Comparison of ENCODE assay signal across 1 cellular context in genomic region chr7:150406565-150407421, GRCh38.
TF ChIP-seq lines count a peak whose summit lies in the region.

No MANE protein-coding gene starts in this region.

TF ChIP-seq in K562, 482 proteins besides CTCF, POLR2A, EP300 and RAD21 (continued from another document and continues in another):
- TF ChIP-seq CHAMP1 (IDR thresholded peaks at IDR 0.05) (no peak), POLR2B (IDR thresholded peaks at IDR 0.05; ENCODE audit: low read depth, partially characterized antibody) (no peak), CREBBP (IDR thresholded peaks at IDR 0.05; ENCODE audit: low read depth, low read length) (no peak), NR2C2 (CRISPR knock-in tag; IDR thresholded peaks at IDR 0.05) (no peak; the same call in 1 of the 2 replicates), NR2C2 (tag; IDR thresholded peaks at IDR 0.05) (peak; percentile 80), SIN3A (IDR thresholded peaks at IDR 0.05; ENCODE audit: borderline replicate concordance in 2 of 2, control insufficient read depth in 1 of 2, low read depth in 2 of 2, low read length in 2 of 2) (0 out of 4 replicates have a peak, but pooled peaks of 1 of the 2 experiments have one; percentile 8), MBD2 (IDR thresholded peaks at IDR 0.05; ENCODE audit: borderline replicate concordance, low read depth) (no peak), E2F6 (IDR thresholded peaks at IDR 0.05; ENCODE audit: borderline replicate concordance in 1 of 2, extremely low read depth in 1 of 2, insufficient read depth in 1 of 2, insufficient read length in 1 of 2, low read depth in 1 of 2, low read length in 1 of 2, poor library complexity in 1 of 2, severe bottlenecking in 1 of 2) (peak in 1 of 2 experiments; percentile 44), SREBF2 (CRISPR knock-in tag; IDR thresholded peaks at IDR 0.05) (no peak), MYBL2 (IDR thresholded peaks at IDR 0.05; ENCODE audit: low read depth) (no peak), MYBL2 (CRISPR knock-in tag; IDR thresholded peaks at IDR 0.05; ENCODE audit: borderline replicate concordance) (no peak), ATF6 (CRISPR knock-in tag; IDR thresholded peaks at IDR 0.05) (no peak), ZNF239 (CRISPR knock-in tag; IDR thresholded peaks at IDR 0.05) (no peak), FOXJ3 (CRISPR knock-in tag; IDR thresholded peaks at IDR 0.05) (no peak), PHF21A (IDR thresholded peaks at IDR 0.05; ENCODE audit: borderline replicate concordance, low read depth) (0 out of 2 replicates have a peak, but pooled peaks have one; percentile 33), ZNF318 (IDR thresholded peaks at IDR 0.05; ENCODE audit: borderline replicate concordance in 1 of 2, low read depth in 1 of 2) (no peak), ZNF766 (CRISPR knock-in tag; conservative IDR thresholded peaks at IDR 0.05) (peak; percentile 82), BCL6 (CRISPR knock-in tag; IDR thresholded peaks at IDR 0.05) (0 out of 2 replicates have a peak, but pooled peaks have one; percentile 12), ZNF449 (CRISPR knock-in tag; IDR thresholded peaks at IDR 0.05) (0 out of 2 replicates have a peak, but pooled peaks have one; percentile 12), ZNF23 (CRISPR knock-in tag; IDR thresholded peaks at IDR 0.05) (no peak), RB1 (IDR thresholded peaks at IDR 0.05; ENCODE audit: low read depth) (peak; percentile 17; the same call in 1 of the 2 replicates), RBBP5 (IDR thresholded peaks at IDR 0.05; ENCODE audit: borderline replicate concordance, insufficient read depth, low read length, poor library complexity, severe bottlenecking) (peak; percentile 18), ZNF280A (IDR thresholded peaks at IDR 0.05; ENCODE audit: low read depth, partially characterized antibody) (no peak), MITF (IDR thresholded peaks at IDR 0.05) (no peak), KLF13 (tag; IDR thresholded peaks at IDR 0.05; ENCODE audit: borderline replicate concordance, low read depth) (no peak), SMARCB1 (IDR thresholded peaks at IDR 0.05; ENCODE audit: insufficient read length, low read depth) (peak; percentile 57), NFIC (IDR thresholded peaks at IDR 0.05) (no peak), ZFP36 (IDR thresholded peaks at IDR 0.05; ENCODE audit: low read depth, low read length, partially characterized antibody) (peak; percentile 52), ZNF146 (CRISPR knock-in tag; IDR thresholded peaks at IDR 0.05; ENCODE audit: unreplicated experiment) (no peak), ZNF561 (CRISPR knock-in tag; conservative IDR thresholded peaks at IDR 0.05) (no peak), L3MBTL2 (IDR thresholded peaks at IDR 0.05) (peak; percentile 86), ZNF174 (CRISPR knock-in tag; IDR thresholded peaks at IDR 0.05) (no peak), TBP (optimal IDR thresholded peaks at IDR 0.05; ENCODE audit: low read depth, low read length) (peak; percentile 19)
- TF ChIP-seq, protein P1, sequence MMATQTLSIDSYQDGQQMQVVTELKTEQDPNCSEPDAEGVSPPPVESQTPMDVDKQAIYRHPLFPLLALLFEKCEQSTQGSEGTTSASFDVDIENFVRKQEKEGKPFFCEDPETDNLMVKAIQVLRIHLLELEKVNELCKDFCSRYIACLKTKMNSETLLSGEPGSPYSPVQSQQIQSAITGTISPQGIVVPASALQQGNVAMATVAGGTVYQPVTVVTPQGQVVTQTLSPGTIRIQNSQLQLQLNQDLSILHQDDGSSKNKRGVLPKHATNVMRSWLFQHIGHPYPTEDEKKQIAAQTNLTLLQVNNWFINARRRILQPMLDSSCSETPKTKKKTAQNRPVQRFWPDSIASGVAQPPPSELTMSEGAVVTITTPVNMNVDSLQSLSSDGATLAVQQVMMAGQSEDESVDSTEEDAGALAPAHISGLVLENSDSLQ (IDR thresholded peaks at IDR 0.05) = 0 out of 2 replicates have a peak, but pooled peaks have one; percentile 7
- TF ChIP-seq, protein P2, sequence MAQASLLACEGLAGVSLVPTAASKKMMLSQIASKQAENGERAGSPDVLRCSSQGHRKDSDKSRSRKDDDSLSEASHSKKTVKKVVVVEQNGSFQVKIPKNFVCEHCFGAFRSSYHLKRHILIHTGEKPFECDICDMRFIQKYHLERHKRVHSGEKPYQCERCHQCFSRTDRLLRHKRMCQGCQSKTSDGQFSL (CRISPR knock-in tag; IDR thresholded peaks at IDR 0.05) = no peak; the same call in 1 of the 2 replicates
- TF ChIP-seq, protein P2 (tag; IDR thresholded peaks at IDR 0.05) = 0 out of 4 replicates have a peak, but pooled peaks of 1 of the 2 experiments have one; percentile 6
- TF ChIP-seq, protein P3, sequence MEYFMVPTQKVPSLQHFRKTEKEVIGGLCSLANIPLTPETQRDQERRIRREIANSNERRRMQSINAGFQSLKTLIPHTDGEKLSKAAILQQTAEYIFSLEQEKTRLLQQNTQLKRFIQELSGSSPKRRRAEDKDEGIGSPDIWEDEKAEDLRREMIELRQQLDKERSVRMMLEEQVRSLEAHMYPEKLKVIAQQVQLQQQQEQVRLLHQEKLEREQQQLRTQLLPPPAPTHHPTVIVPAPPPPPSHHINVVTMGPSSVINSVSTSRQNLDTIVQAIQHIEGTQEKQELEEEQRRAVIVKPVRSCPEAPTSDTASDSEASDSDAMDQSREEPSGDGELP (CRISPR knock-in tag; IDR thresholded peaks at IDR 0.05; ENCODE audit: borderline replicate concordance) = peak; percentile 3; the same call in 1 of the 2 replicates
